In the genomic region with DNA sequence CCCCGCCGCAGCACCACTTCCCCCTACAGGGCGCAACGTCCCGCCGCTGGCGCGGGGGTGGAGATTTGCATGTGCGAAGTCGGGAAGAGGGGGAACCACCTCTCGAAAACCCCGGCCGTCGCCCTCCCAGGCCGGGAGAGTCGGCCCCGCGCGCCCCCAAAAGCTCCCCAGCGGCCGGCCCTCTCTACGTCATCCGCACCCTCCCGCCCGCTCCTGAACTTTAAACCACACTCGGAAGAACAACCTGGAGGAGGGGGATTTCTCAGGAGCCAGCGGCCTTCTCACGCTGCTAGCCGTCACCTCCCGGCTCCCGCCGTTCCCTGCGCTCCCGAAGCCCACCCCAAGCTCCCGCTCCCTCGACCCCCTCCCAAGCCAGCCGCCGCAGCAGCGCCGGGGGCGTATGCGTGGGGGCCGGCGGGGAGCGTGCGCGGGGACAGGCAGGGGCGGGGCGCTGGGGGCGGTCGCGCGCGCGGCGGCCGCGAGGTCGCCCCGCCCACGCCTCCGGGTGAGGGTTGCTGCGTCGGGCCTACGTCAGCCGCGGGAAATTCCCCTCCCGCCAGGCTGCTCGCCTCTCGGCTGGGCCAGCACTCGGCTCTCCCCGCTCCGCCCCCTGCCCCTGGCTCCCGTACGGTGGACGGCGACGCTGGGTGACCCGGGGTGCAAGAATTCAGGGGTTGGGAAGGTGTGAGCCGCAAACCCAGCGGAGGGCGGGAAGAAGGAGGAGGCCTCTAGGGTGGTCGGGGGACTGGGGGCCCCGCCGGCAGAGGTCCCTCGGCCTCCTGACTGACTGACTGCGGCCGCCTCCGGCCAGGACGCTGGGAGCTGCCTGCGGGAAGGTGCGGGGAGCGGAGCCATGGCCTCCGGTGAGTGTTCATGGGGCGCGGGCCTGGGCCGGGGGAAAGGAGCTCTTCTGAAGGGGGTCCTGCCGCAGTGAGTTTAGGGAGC, we compare ENCODE assay signal across 8 cellular contexts. TPM values are rescaled to one million over a fixed set of nuclear protein-coding genes. Genes with fewer than 3 reads are reported as not detected.
DNase-seq lines count a peak whose midpoint lies in the region; ATAC-seq and TF ChIP-seq lines count a peak whose summit lies in the region.

A gene (plus strand): TSS at position 587 of the 945 bp plus-strand sequence. CDS start 267 bp downstream, at position 854.

- H3K4me2 ChIP-seq in parathyroid adenoma (ENCODE audit: low read length): peak within 1 kb of the TSS; percentile 90

- H2AFZ ChIP-seq in parathyroid adenoma: peak within 1 kb of the TSS; percentile 97

- H3K79me2 ChIP-seq in parathyroid adenoma: no peaks in the 10 kb centered on the region

- H3K4me1 ChIP-seq in cardiac muscle cell (ENCODE audit: low read depth): peaks cover 29% of the 10 kb centered on the region
- H3K4me1 ChIP-seq in parathyroid adenoma: peaks cover 4% of the 10 kb centered on the region
- H3K4me1 ChIP-seq in tibial artery: peaks cover 0 to 20% (median 9%) of the 10 kb centered on the region in 4 donors

- peak within 1 kb of the TSS; percentile 88 for H3K9ac ChIP-seq in parathyroid adenoma

- H3K9me3 ChIP-seq in cardiac muscle cell (ENCODE audit: low read depth) (no peaks in the 10 kb centered on the region), parathyroid adenoma (ENCODE audit: control insufficient read depth, low read length) (no peaks in the 10 kb centered on the region), tibial artery (no peaks in the 10 kb centered on the region)

- ATAC-seq in HG02610 (IDR thresholded peaks at IDR 0.05; ENCODE audit: unreplicated experiment): peak; percentile 80

- TF ChIP-seq CTCF in GM12872 (IDR thresholded peaks at IDR 0.05; ENCODE audit: insufficient read depth, low read depth, low read length) (0 out of 3 replicates have a peak, but pooled peaks have one; percentile 20), cardiac muscle cell (IDR thresholded peaks at IDR 0.05; ENCODE audit: low read depth, low read length) (peak; percentile 28), parathyroid adenoma (IDR thresholded peaks at IDR 0.05) (peak; percentile 16), tibial artery (IDR thresholded peaks at IDR 0.05) (peak in 1 of 2 experiments; percentile 12)

- peak within 1 kb of the TSS; percentile 48 for H3K4me3 ChIP-seq in cardiac muscle cell
- peak within 1 kb of the TSS; percentile 85 for H3K4me3 ChIP-seq in parathyroid adenoma (ENCODE audit: low read depth, low read length)
- H3K4me3 ChIP-seq in tibial artery: peak within 1 kb of the TSS; percentile 81 to 96

- H3K36me3 ChIP-seq in cardiac muscle cell: no peaks in the 10 kb centered on the region
- no peaks in the 10 kb centered on the region for H3K36me3 ChIP-seq in parathyroid adenoma (ENCODE audit: control insufficient read depth, insufficient read depth, low read length)
- H3K36me3 ChIP-seq in tibial artery: no peaks in the 10 kb centered on the region

- DNase-seq in NCI-H1092 (lab: John Stamatoyannopoulos, UW) (peak; percentile 60), SW 1271 (lab: John Stamatoyannopoulos, UW) (peak; percentile 60 to 82), cardiac muscle cell (ENCODE audit: low read depth in 1 of 2, low spot score in 1 of 2) (peak; percentile 95), tibial artery (peak; percentile 84 to 94)
- peak; percentile 79 for DNase-seq in activated naive CD8-positive, alpha-beta T cell treated with anti-CD3 and anti-CD28 coated beads, Interleukin-2, amount 50 U/mL, for 16 hours (ENCODE audit: low read depth, low spot score)

- H3K27me3 ChIP-seq in cardiac muscle cell: no peaks in the 10 kb centered on the region
- H3K27me3 ChIP-seq in parathyroid adenoma (ENCODE audit: control insufficient read depth, insufficient read depth, low read length): no peaks in the 10 kb centered on the region
- H3K27me3 ChIP-seq in tibial artery: no peaks in the 10 kb centered on the region

- H3K27ac ChIP-seq in cardiac muscle cell (peak within 1 kb of the TSS; percentile 94), parathyroid adenoma (peak within 1 kb of the TSS; percentile 94), tibial artery (peak within 1 kb of the TSS; percentile 79 to 95)

- intact Hi-C loops in tibial artery (cut with DNase I; ENCODE audit: low total_unique reads): loop anchor here (5.0 kb wide), 1 partner anchor 124 kb away; a partner anchor contains a TSS

RNA-seq across cellular contexts. Expression of the gene that starts here (rescaled TPM):
- 5.0 and 11.5 TPM in 2 replicates for total RNA-seq in cardiac muscle cell
- 7.6 and 12.3 TPM in 2 replicates for polyA plus RNA-seq in cardiac muscle cell

Comparison
In these comparisons a context has a peak if more than half of its experiments do, and no peak if none do; other contexts are left out.
1. Peak in every context shown above with its lines: DNase-seq, ATAC-seq, H3K4me3 ChIP-seq and H3K27ac ChIP-seq.